ENCODE assay signal across 18 cellular contexts in the genomic region with DNA sequence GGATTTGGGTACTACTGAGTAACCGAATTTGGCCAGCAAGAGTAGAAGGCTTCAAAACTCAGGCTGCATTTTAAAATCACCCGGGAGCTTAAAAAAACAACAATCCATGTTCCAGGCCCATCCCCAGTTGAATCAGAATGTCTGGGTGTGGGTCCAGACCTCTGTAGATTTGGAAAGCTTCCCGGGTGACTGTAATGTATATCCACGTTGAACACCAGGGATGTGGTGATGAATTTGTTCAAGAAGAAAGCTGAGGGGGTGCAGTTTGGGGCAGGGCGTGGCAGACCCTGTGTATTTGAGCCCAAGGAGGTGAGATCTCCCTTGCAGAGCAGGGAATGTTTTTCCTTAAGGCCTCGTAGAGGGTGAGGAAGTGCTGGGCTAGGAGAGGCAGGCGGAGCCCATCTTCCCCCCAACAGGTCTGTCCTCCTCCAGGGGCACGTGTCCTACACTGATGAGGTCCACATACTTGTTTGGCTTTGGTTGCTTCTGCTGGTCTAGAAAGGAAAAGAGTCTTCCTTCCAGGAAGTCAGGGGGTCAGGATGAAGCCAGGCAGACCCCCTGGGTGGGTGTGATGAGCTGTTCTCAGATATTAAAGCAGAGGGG. TPM values are rescaled to one million over a fixed set of nuclear protein-coding genes. Genes with fewer than 3 reads are reported as not detected.
DNase-seq lines count a peak whose midpoint lies in the region; ATAC-seq and TF ChIP-seq lines count a peak whose summit lies in the region.
"Had no signal": no experiment of that assay in that cellular context is flagged by ENCODE, and none has a peak within 500 bp of the region (broad histone marks: within the 10 kb centered on the region; RNA-seq: fewer than 3 reads in every experiment).

No MANE protein-coding gene starts in this region.

- no peak overlapping the region for H3K27ac Mint-ChIP-seq in activated CD8-positive, alpha-beta T cell treated with anti-CD3 and anti-CD28 coated beads, Interleukin-2, amount 10 ng/mL, durations not matched to agents 7 days and 5 days
- H3K27ac Mint-ChIP-seq: activated B cell treated with CpG ODN at 0.5 μM for 24 hours had no signal

- TF ChIP-seq CTCF in fibroblast of the aortic adventitia (IDR thresholded peaks at IDR 0.05; ENCODE audit: insufficient read depth, low read length) (no peak), stomach (IDR thresholded peaks at IDR 0.05) (no peak)

- CTCF ChIA-PET in activated CD8-positive, alpha-beta T cell treated with anti-CD3 and anti-CD28 coated beads, Interleukin-2, amount 10 ng/mL, durations not matched to agents 7 days and 5 days (lab: Charles Lee), result no interaction called here

- H3K4me3 ChIP-seq in adipocyte (ENCODE audit: low read length) (no peak overlapping the region), fibroblast of the aortic adventitia (ENCODE audit: low read depth, low read length) (no peak overlapping the region), stomach (no peak overlapping the region)
- H3K4me3 ChIP-seq: ascending aorta, esophagus muscularis mucosa, GM12878, pancreas, SJCRH30 had no signal

- H3K9ac ChIP-seq in adipocyte (ENCODE audit: low read length), result peak overlapping the region; percentile 36

- H3K9me3 ChIP-seq in adipocyte (ENCODE audit: control insufficient read depth, low read length) (no peaks in the 10 kb centered on the region), stomach (no peaks in the 10 kb centered on the region)
- H3K9me3 ChIP-seq: ascending aorta, esophagus muscularis mucosa, pancreas, SJCRH30 had no signal

- TF ChIP-seq POLR2A in stomach (IDR thresholded peaks at IDR 0.05), result no peak

- intact Hi-C loops in stomach (cut with DNase I; ENCODE audit: low total_unique reads), result loop anchor here (10.0 kb wide), 1 partner anchor 87 kb away; no protein-coding TSS in a partner anchor

- peaks cover 6% of the 10 kb centered on the region for H3K36me3 ChIP-seq in adipocyte (ENCODE audit: control insufficient read depth, insufficient read depth, low read length, severe bottlenecking)
- H3K36me3 ChIP-seq in stomach, result no peaks in the 10 kb centered on the region
- H3K36me3 ChIP-seq: ascending aorta, esophagus muscularis mucosa, pancreas had no signal

- H3K27ac ChIP-seq in stomach, result peak overlapping the region in 3 of 5 donors; percentile 8 to 95 (median 39)
- H3K27ac ChIP-seq: ascending aorta, SJCRH30 had no signal

- 45 to 54% (median 47%) methylated on average over 8 of the region's 8 CpGs for WGBS in stomach, 5 donors

- H3K4me1 Mint-ChIP-seq in activated CD8-positive, alpha-beta T cell treated with anti-CD3 and anti-CD28 coated beads, Interleukin-2, amount 10 ng/mL, durations not matched to agents 7 days and 5 days (ENCODE audit: low read depth), result no peaks in the 10 kb centered on the region

- no peaks in the 10 kb centered on the region for H3K9me3 Mint-ChIP-seq in activated CD8-positive, alpha-beta T cell treated with anti-CD3 and anti-CD28 coated beads, Interleukin-2, amount 10 ng/mL, durations not matched to agents 7 days and 5 days (ENCODE audit: insufficient read depth)
- H3K9me3 Mint-ChIP-seq: activated B cell treated with CpG ODN at 0.5 μM for 24 hours had no signal

- H3K27me3 Mint-ChIP-seq in activated CD8-positive, alpha-beta T cell treated with anti-CD3 and anti-CD28 coated beads, Interleukin-2, amount 10 ng/mL, durations not matched to agents 7 days and 5 days (ENCODE audit: low read depth), result peaks cover 26% of the 10 kb centered on the region

- no peak for ATAC-seq in activated CD8-positive, alpha-beta T cell treated with anti-CD3 and anti-CD28 coated beads, Interleukin-2, amount 10 ng/mL, durations not matched to agents 7 days and 5 days
- ATAC-seq: GM12878, left lobe of liver, pancreas had no signal

- POLR2A ChIA-PET in activated CD8-positive, alpha-beta T cell treated with anti-CD3 and anti-CD28 coated beads, Interleukin-2, amount 10 ng/mL, durations not matched to agents 7 days and 5 days (lab: Charles Lee), result interaction anchor here (0.6 kb wide), 1 partner anchor 8 kb away, joined by 3 read pairs; no protein-coding TSS in a partner anchor

- peak; percentile 27 for DNase-seq in activated effector memory CD4-positive, alpha-beta T cell treated with anti-CD3 and anti-CD28 coated beads, Interleukin-2, amount 50 U/mL, for 16 hours
- DNase-seq in activated effector memory CD4-positive, alpha-beta T cell treated with Interleukin-2 at 50 U/mL for 16 hours, result no peak
- peak; percentile 85 for DNase-seq in adipocyte (ENCODE audit: low read depth)
- DNase-seq in fibroblast of the aortic adventitia (ENCODE audit: low read depth), result peak; percentile 95
- DNase-seq in stomach, result no peak
- DNase-seq in DMS79 (lab: John Stamatoyannopoulos, UW), result no peak
- no peak for DNase-seq in activated CD8-positive, alpha-beta T cell treated with anti-CD3 and anti-CD28 coated beads, Interleukin-2, amount 10 ng/mL, durations not matched to agents 7 days and 5 days
- no peak for DNase-seq in UCSD-AML1 (lab: John Stamatoyannopoulos, UW; ENCODE audit: unreplicated experiment)
- DNase-seq: activated B cell treated with CpG ODN at 0.5 μM for 24 hours; activated T-cell treated with anti-CD3 and anti-CD28 coated beads, Interleukin-2, amount 50 U/mL, for 1 hour; NCI-H510A; SJCRH30; stimulated activated CD4-positive, alpha-beta T cell treated with anti-CD3 and anti-CD28 coated beads, Interleukin-4, amount 100 ng/mL, for 4 hours had no signal

- TF ChIP-seq EP300 in stomach (IDR thresholded peaks at IDR 0.05), result no peak

- peaks cover 47% of the 10 kb centered on the region for H3K4me1 ChIP-seq in adipocyte (ENCODE audit: control insufficient read depth, insufficient read depth, low read length)
- H3K4me1 ChIP-seq in stomach, result peaks cover 23 to 73% (median 53%) of the 10 kb centered on the region in 4 donors

- H3K36me3 Mint-ChIP-seq in activated CD8-positive, alpha-beta T cell treated with anti-CD3 and anti-CD28 coated beads, Interleukin-2, amount 10 ng/mL, durations not matched to agents 7 days and 5 days (ENCODE audit: low read depth), result no peaks in the 10 kb centered on the region

- H3K27me3 ChIP-seq in adipocyte (replicated peaks; ENCODE audit: control insufficient read depth, insufficient read depth, low read length), result no peaks in the 10 kb centered on the region
- peaks cover 0 to 16% (median 0%) of the 10 kb centered on the region in 3 donors for H3K27me3 ChIP-seq in stomach
- H3K27me3 ChIP-seq: ascending aorta, esophagus muscularis mucosa, pancreas, SJCRH30 had no signal

- no peak overlapping the region for H3K4me3 Mint-ChIP-seq in activated CD8-positive, alpha-beta T cell treated with anti-CD3 and anti-CD28 coated beads, Interleukin-2, amount 10 ng/mL, durations not matched to agents 7 days and 5 days
- H3K4me3 Mint-ChIP-seq: activated B cell treated with CpG ODN at 0.5 μM for 24 hours had no signal

RNA-seq across cellular contexts. Expression of gene SH3BP4, which starts 5.8 kb away (rescaled TPM):
- 32.2 and 49.7 TPM in 2 replicates for total RNA-seq in fibroblast of the aortic adventitia (ENCODE audit: low replicate concordance)
- total RNA-seq in stomach, result 10 to 100 TPM; 12.8 to 54.0 (median 41.5) TPM
- 10 to 100 TPM; 10.2 to 20.0 (median 17.6) TPM for polyA plus RNA-seq in stomach
- total RNA-seq in activated CD8-positive, alpha-beta T cell treated with anti-CD3 and anti-CD28 coated beads, Interleukin-2, amount 10 ng/mL, durations not matched to agents 7 days and 5 days, result not detected

Comparison
In these comparisons a context has a peak if more than half of its experiments do, and no peak if none do; other contexts are left out.
1. DNase-seq: peak in activated effector memory CD4-positive, alpha-beta T cell treated with anti-CD3 and anti-CD28 coated beads, Interleukin-2, amount 50 U/mL, for 16 hours (single experiment), adipocyte (single experiment) and fibroblast of the aortic adventitia (single experiment); none in activated effector memory CD4-positive, alpha-beta T cell treated with Interleukin-2 at 50 U/mL for 16 hours (single experiment), stomach (single experiment), DMS79 (single experiment), activated CD8-positive, alpha-beta T cell treated with anti-CD3 and anti-CD28 coated beads, Interleukin-2, amount 10 ng/mL, durations not matched to agents 7 days and 5 days (single experiment) and UCSD-AML1 (single experiment).
2. RNA of gene SH3BP4, which starts 5.8 kb away (total RNA-seq): 32.2 to 49.7 TPM in fibroblast of the aortic adventitia and 12.8 to 54.0 TPM in stomach; not detected in activated CD8-positive, alpha-beta T cell treated with anti-CD3 and anti-CD28 coated beads, Interleukin-2, amount 10 ng/mL, durations not matched to agents 7 days and 5 days; every median in the first group is over 10 times any median in the second.